Comparison of ENCODE assay signal across 7 cellular contexts in the genomic region with DNA sequence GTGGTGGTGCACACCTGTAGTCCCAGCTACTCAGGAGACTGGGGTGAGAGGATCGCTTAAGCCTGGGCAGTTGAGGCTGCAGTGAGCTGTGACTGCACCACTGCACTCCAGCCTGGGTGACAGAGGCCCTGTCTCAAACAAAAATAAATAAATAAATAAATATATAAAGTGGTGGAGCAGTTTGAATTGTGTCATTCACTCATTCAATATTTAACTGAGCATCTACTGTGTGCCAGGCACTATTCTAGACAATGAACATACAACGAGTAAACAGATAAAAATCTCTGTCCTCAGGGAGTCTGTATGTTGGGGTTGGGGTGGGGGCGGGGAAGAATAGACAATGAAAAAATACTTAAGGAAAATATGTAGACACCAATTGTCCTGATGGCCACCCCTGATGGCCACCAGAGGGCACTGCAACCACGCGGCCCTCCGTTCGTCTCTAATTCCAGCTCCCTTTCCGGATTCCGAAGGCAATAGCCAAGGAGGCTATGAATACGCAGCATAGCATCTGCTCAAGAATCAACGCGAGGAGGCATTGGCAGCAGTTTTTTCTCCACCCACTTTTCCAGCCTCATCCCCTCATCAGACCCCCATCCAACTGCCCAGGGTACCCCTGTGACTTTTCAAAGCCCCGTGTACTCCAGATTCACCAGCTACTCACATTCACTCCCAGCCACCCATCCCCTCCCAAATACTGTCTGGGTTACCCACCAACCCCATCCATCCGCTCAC. TPM values are rescaled to one million over a fixed set of nuclear protein-coding genes. Genes with fewer than 3 reads are reported as not detected.
DNase-seq lines count a peak whose midpoint lies in the region; ATAC-seq and TF ChIP-seq lines count a peak whose summit lies in the region.

No MANE protein-coding gene starts in this region.

- in situ Hi-C loops in GM13976 (cut with MboI; ENCODE audit: low sequenced_read_pairs, unreplicated experiment), result no loop called here

- H3K9me3 Mint-ChIP-seq in brain, result peaks cover 0 to 19% (median 7%) of the 10 kb centered on the region in 5 experiments

- no peak for ATAC-seq in HG02938 (IDR thresholded peaks at IDR 0.05; ENCODE audit: unreplicated experiment)

- peak overlapping the region in 1 of 5 experiments; percentile 32 for H3K4me3 Mint-ChIP-seq in brain

- no peaks in the 10 kb centered on the region for H3K4me1 Mint-ChIP-seq in brain

- peak; percentile 77 for TF ChIP-seq CTCF in GM13976 (IDR thresholded peaks at IDR 0.05; ENCODE audit: borderline replicate concordance, control extremely low read depth, extremely low read depth, insufficient read depth, missing control alignments)
- peak; percentile 63 to 73 for TF ChIP-seq CTCF in brain (conservative IDR thresholded peaks at IDR 0.05)

- DNase-seq in GM13976 (ENCODE audit: low spot score) (peak; percentile 79), NCI-H2107 treated with DMSO at 0.1 percent for 48 hours (lab: John Stamatoyannopoulos, UW; ENCODE audit: unreplicated experiment) (peak; percentile 32), UCSD-AML1 (lab: John Stamatoyannopoulos, UW; ENCODE audit: unreplicated experiment) (peak; percentile 78), iPS-NIHi11 (ENCODE audit: low spot score) (peak; percentile 87)
- peak; percentile 68 for DNase-seq in stimulated activated CD4-positive, alpha-beta T cell treated with anti-CD3 and anti-CD28 coated beads, Interleukin-12 subunit alpha, Interleukin-12 subunit beta, amount 100 ng/mL, for 4 hours

- peaks cover 5% of the 10 kb centered on the region for H3K27me3 Mint-ChIP-seq in brain

- H3K36me3 Mint-ChIP-seq in brain, result peaks cover 47% of the 10 kb centered on the region

- H3K27ac Mint-ChIP-seq in brain, result peak overlapping the region in 3 of 5 experiments; percentile 54 to 75 (median 71)

RNA-seq across cellular contexts. Expression of a gene that starts 21.4 kb away (rescaled TPM):
- polyA plus RNA-seq in brain (ENCODE audit: insufficient read depth, low read depth, low replicate concordance), result 9.4 TPM

RNA-seq across cellular contexts. Expression of a gene that starts 37.4 kb away (rescaled TPM):
- polyA plus RNA-seq in brain (ENCODE audit: insufficient read depth, low read depth, low replicate concordance), result 0.37 TPM

RNA-seq across cellular contexts. Expression of a gene that starts 45.4 kb away (rescaled TPM):
- 0.15 TPM for polyA plus RNA-seq in brain (ENCODE audit: insufficient read depth, low read depth, low replicate concordance)

Comparison
In these comparisons a context has a peak if more than half of its experiments do, and no peak if none do; other contexts are left out.
1. DNase-seq: peak in every context shown above with its lines; median percentile 87 in iPS-NIHi11; 79 in GM13976; 78 in UCSD-AML1; 68 in stimulated activated CD4-positive, alpha-beta T cell treated with anti-CD3 and anti-CD28 coated beads, Interleukin-12 subunit alpha, Interleukin-12 subunit beta, amount 100 ng/mL, for 4 hours; 32 in NCI-H2107 treated with DMSO at 0.1 percent for 48 hours.